In genomic region chr11:43311791-43312607, GRCh38 we compare ENCODE assay signal across 8 cellular contexts. TPM values are rescaled to one million over a fixed set of nuclear protein-coding genes. Genes with fewer than 3 reads are reported as not detected.
A peak's percentile ranks its signal among the peaks of the same experiment; 100 is the strongest.
DNase-seq lines count a peak whose midpoint lies in the region; ATAC-seq and TF ChIP-seq lines count a peak whose summit lies in the region.

Gene API5 (plus strand): TSS chr11:43311996. CDS start chr11:43312128, 132 bp downstream.

- peaks cover 4% of the 10 kb centered on the region for H3K4me1 ChIP-seq in colonic mucosa

- no peaks in the 10 kb centered on the region for H3K36me3 ChIP-seq in colonic mucosa

- H3K4me3 ChIP-seq in colonic mucosa = peak within 1 kb of the TSS; percentile 91

- H3K9ac ChIP-seq in colonic mucosa (ENCODE audit: low read depth in 2 of 2, low read length in 2 of 2) = peak within 1 kb of the TSS; percentile 80 to 84

- H3K27ac ChIP-seq in colonic mucosa (peak within 1 kb of the TSS; percentile 77), layer of hippocampus (ENCODE audit: low read depth, low read length) (peak within 1 kb of the TSS; percentile 46)

- peak; percentile 58 for TF ChIP-seq CTCF in colonic mucosa (IDR thresholded peaks at IDR 0.05)

- peak; percentile 35 to 92 (median 82) for DNase-seq in C1 segment of cervical spinal cord (lab: John Stamatoyannopoulos, UW)
- DNase-seq in NCI-H526 (lab: John Stamatoyannopoulos, UW) = peak; percentile 98 to 99
- peak; percentile 95 for DNase-seq in activated CD4-positive, alpha-beta T cell treated with anti-CD3 and anti-CD28 coated beads for 48 hours
- peak; percentile 94 for DNase-seq in colonic mucosa
- peak; percentile 84 to 87 for DNase-seq in stimulated activated CD4-positive, alpha-beta T cell treated with anti-CD3 and anti-CD28 coated beads, Interleukin-1b, Interleukin-23, amount 100 ng/mL, for 4 hours (ENCODE audit: low read depth in 2 of 2)

- ATAC-seq in GM19324 (IDR thresholded peaks at IDR 0.05; ENCODE audit: low FRiP score, unreplicated experiment) (peak; percentile 100), HG03469 (IDR thresholded peaks at IDR 0.05; ENCODE audit: unreplicated experiment) (peak; percentile 99)

- H3K9me3 ChIP-seq in colonic mucosa = no peaks in the 10 kb centered on the region

- intact Hi-C loops in colonic mucosa (cut with DNase I) = loop anchor here (2.0 kb wide), 1 partner anchor 107 kb away; no protein-coding TSS in a partner anchor

- no peaks in the 10 kb centered on the region for H3K27me3 ChIP-seq in colonic mucosa
- H3K27me3 ChIP-seq in layer of hippocampus (ENCODE audit: control insufficient read depth, insufficient read depth, low read length) = no peaks in the 10 kb centered on the region

RNA-seq across cellular contexts. Expression of gene API5, which starts in this region (rescaled TPM):
- total RNA-seq in colonic mucosa = 10 to 100 TPM; 86.4 to 98.0 TPM

Comparison
In these comparisons a context has a peak if more than half of its experiments do, and no peak if none do; other contexts are left out.
1. Peak in every context shown above with its lines: DNase-seq, ATAC-seq, H3K4me3 ChIP-seq and H3K27ac ChIP-seq.